In the genomic region with DNA sequence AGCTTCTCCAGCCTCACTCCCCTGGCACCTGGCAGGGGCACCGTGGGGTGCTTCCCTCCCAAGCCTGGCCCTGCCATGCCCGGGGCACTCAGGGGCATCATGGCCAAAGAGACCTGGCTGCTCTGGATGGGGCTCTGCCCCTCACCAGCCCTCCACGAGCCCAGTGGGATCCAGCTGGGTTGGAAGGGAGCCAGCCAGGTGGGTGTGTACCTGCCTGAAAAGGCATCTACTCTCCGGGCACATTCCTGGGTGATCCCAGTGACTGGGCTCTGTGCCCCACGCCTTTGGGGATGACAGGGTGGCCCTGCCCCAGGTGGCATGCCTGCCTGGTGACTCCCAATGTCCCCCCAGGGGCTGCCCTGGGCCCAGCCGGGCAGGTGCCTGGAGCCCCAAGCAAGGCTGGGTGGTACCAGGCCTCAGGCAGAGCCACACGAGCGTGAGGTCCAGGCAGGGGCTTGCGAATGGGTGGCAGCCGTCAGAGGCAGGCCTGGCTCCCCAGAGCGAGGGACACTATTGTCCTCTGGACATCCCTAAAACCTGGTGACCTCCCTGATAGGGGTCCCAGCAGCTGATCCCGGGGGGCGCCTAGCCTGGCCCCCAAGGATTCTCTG, we compare ENCODE assay signal across 8 cellular contexts.
A peak's percentile ranks its signal among the peaks of the same experiment; 100 is the strongest.
DNase-seq lines count a peak whose midpoint lies in the region; ATAC-seq and TF ChIP-seq lines count a peak whose summit lies in the region.

No MANE protein-coding gene starts in this region.

- peaks cover 81% of the 10 kb centered on the region for H3K4me1 ChIP-seq in BLaER1

- no peaks in the 10 kb centered on the region for H3K36me3 Mint-ChIP-seq in dendritic cell treated with granulocyte-macrophage colony-stimulating factor and Interleukin-4, amounts not matched to agents 40 ng/mL and 50 ng/mL, for 4 days (ENCODE audit: low read depth)
- H3K36me3 Mint-ChIP-seq in nephron progenitor cell (ENCODE audit: low read depth): no peaks in the 10 kb centered on the region

- H3K9me3 ChIP-seq in BLaER1: no peaks in the 10 kb centered on the region

- H3K9me3 Mint-ChIP-seq in dendritic cell treated with granulocyte-macrophage colony-stimulating factor and Interleukin-4, amounts not matched to agents 40 ng/mL and 50 ng/mL, for 4 days: no peaks in the 10 kb centered on the region
- H3K9me3 Mint-ChIP-seq in nephron progenitor cell: no peaks in the 10 kb centered on the region

- peak overlapping the region; percentile 100 for H3K4me2 ChIP-seq in BLaER1

- intact Hi-C loops in dendritic cell treated with granulocyte-macrophage colony-stimulating factor and Interleukin-4, amounts not matched to agents 40 ng/mL and 50 ng/mL, for 4 days (cut with micrococcal nuclease): no loop called here

- peak overlapping the region; percentile 39 for H3K4me3 Mint-ChIP-seq in dendritic cell treated with granulocyte-macrophage colony-stimulating factor and Interleukin-4, amounts not matched to agents 40 ng/mL and 50 ng/mL, for 4 days
- H3K4me3 Mint-ChIP-seq in nephron progenitor cell: peak overlapping the region; percentile 86

- peaks cover 13% of the 10 kb centered on the region for H3K4me1 Mint-ChIP-seq in dendritic cell treated with granulocyte-macrophage colony-stimulating factor and Interleukin-4, amounts not matched to agents 40 ng/mL and 50 ng/mL, for 4 days (ENCODE audit: low read depth)
- H3K4me1 Mint-ChIP-seq in nephron progenitor cell: peaks cover 49% of the 10 kb centered on the region

- peaks cover 52% of the 10 kb centered on the region for H4K20me1 ChIP-seq in BLaER1

- peaks cover 32% of the 10 kb centered on the region for H3K36me3 ChIP-seq in BLaER1

- H3K27ac ChIP-seq in BLaER1: peak overlapping the region; percentile 99

- H3K27ac Mint-ChIP-seq in dendritic cell treated with granulocyte-macrophage colony-stimulating factor and Interleukin-4, amounts not matched to agents 40 ng/mL and 50 ng/mL, for 4 days: no peak overlapping the region
- peak overlapping the region; percentile 31 for H3K27ac Mint-ChIP-seq in nephron progenitor cell

- no peaks in the 10 kb centered on the region for H3K27me3 ChIP-seq in BLaER1

- H3K9ac ChIP-seq in BLaER1: peak overlapping the region; percentile 90

- H3K4me3 ChIP-seq in BLaER1 (peak overlapping the region; percentile 82), NB4 (ENCODE audit: low read depth, low read length) (peak overlapping the region; percentile 25)

- no peak for TF ChIP-seq POLR2A in NB4 (IDR thresholded peaks at IDR 0.05; ENCODE audit: extremely low read depth, insufficient read length)

- no peak for TF ChIP-seq CTCF in NB4 (IDR thresholded peaks at IDR 0.05; ENCODE audit: low read depth, low read length)
- no peak for TF ChIP-seq CTCF in nephron progenitor cell (IDR thresholded peaks at IDR 0.05)

- DNase-seq in NB4 (ENCODE audit: low read depth): no peak
- DNase-seq in nephron progenitor cell: no peak
- DNase-seq in epidermal melanocyte (ENCODE audit: insufficient read length, low spot score): no peak

- H3K27me3 Mint-ChIP-seq in dendritic cell treated with granulocyte-macrophage colony-stimulating factor and Interleukin-4, amounts not matched to agents 40 ng/mL and 50 ng/mL, for 4 days: peaks cover 34% of the 10 kb centered on the region
- H3K27me3 Mint-ChIP-seq in nephron progenitor cell (ENCODE audit: low read depth, poor library complexity): peaks cover 4% of the 10 kb centered on the region

- ATAC-seq in HG03159 (IDR thresholded peaks at IDR 0.05; ENCODE audit: unreplicated experiment) (no peak), HG02938 (IDR thresholded peaks at IDR 0.05; ENCODE audit: unreplicated experiment) (no peak), GM19463 (IDR thresholded peaks at IDR 0.05; ENCODE audit: unreplicated experiment) (no peak)
